ENCODE assay signal across 26 cellular contexts in the genomic region with DNA sequence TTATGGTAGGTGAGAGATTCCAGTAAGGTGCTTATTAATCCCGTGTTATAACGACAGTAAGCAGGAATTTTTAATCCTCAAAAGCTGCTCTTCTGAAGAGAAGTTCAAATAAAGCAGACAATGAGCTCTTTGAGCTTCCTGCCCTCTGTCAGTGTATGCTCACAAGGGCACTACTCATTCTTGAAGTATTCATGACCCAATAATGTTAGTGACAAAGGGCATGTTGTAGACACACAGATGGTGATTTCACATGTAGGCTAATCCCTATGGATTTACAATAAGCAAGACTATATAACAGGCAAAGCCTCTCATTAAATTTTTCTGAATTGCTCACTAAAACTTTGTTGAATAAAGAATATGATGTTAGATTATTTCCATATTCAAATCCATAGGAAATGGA.
"Had no signal": no experiment of that assay in that cellular context is flagged by ENCODE, and none has a peak within 500 bp of the region (broad histone marks: within the 10 kb centered on the region; RNA-seq: fewer than 3 reads in every experiment).

No MANE protein-coding gene starts in this region.

- H3K27ac ChIP-seq: adrenal gland, KMS-11, SJSA1, VCaP had no signal

- H3K4me3 ChIP-seq: adrenal gland, SJSA1 had no signal

- ATAC-seq: activated CD8-positive, alpha-beta T cell treated with anti-CD3 and anti-CD28 coated beads, Interleukin-2, amount 10 ng/mL, durations not matched to agents 7 days and 5 days; Panc1 had no signal

- FAIRE-seq: colon had no signal

- H3K9me3 ChIP-seq: adrenal gland, SJSA1 had no signal

- DNase-seq: activated CD4-positive, alpha-beta T cell treated with anti-CD3 and anti-CD28 coated beads for 48 hours; activated CD4-positive, alpha-beta T cell treated with anti-CD3 and anti-CD28 coated beads, Interleukin-2, amount 50 U/mL, for 4 hours; activated CD8-positive, alpha-beta memory T cell treated with anti-CD3 and anti-CD28 coated beads, Interleukin-2, amount 50 U/mL, for 48 hours; activated CD8-positive, alpha-beta T cell treated with anti-CD3 and anti-CD28 coated beads, Interleukin-2, amount 10 ng/mL, durations not matched to agents 7 days and 5 days; activated naive CD4-positive, alpha-beta T cell treated with anti-CD3 and anti-CD28 coated beads, Interleukin-2, amount 50 U/mL, for 16 hours; activated naive CD8-positive, alpha-beta T cell treated with anti-CD3 and anti-CD28 coated beads, Interleukin-2, amount 10 ng/mL, durations not matched to agents 7 days and 5 days; activated T-cell treated with anti-CD3 and anti-CD28 coated beads, Interleukin-2, amount 50 U/mL, for 1 hour; adrenal gland; anterior cingulate cortex; cerebellar nuclear complex; NCI-H1092 treated with DMSO at 0.1 percent for 48 hours; NCI-H1417 treated with DMSO at 0.1 percent for 48 hours; NCI-H1694; NCI-H2029 treated with DMSO at 0.1 percent for 48 hours; NCI-H446; NCI-H526; NCI-H774; NK-92 treated with Interleukin-12 subunit alpha and Interleukin-12 subunit beta, amount 100 ng/mL, for 24 hours; OCI-M1; SHP77; T-helper 2 cell had no signal

- H3K27me3 ChIP-seq: adrenal gland, SJSA1 had no signal

- H3K4me1 ChIP-seq: adrenal gland, SJSA1 had no signal

- H3K36me3 ChIP-seq: adrenal gland, SJSA1 had no signal
